Comparison of ENCODE assay signal across 1 cellular context in the genomic region with DNA sequence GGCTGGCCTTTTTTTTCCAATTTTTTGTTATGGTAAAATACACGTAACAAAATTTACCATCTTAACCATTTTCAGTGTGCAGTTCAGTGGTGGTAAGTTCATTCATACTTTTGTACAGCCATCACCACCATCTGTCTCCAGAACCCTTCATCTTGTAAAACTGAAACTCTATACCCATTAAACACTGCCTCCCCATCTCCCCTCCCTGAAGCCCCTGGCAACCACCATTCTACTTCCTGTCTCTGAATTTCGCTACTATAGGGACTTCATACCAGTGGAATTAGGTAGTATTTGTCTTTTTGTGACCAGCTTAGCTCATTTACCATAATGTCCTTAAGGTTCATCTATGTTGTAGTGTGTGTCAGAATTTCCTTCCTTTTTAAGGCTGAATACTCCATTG.
TF ChIP-seq lines count a peak whose summit lies in the region.

No MANE protein-coding gene starts in this region.

TF ChIP-seq in GM23338, 12 proteins besides CTCF, POLR2A, EP300 and RAD21 (continued from another document):
- TF ChIP-seq, protein P1, sequence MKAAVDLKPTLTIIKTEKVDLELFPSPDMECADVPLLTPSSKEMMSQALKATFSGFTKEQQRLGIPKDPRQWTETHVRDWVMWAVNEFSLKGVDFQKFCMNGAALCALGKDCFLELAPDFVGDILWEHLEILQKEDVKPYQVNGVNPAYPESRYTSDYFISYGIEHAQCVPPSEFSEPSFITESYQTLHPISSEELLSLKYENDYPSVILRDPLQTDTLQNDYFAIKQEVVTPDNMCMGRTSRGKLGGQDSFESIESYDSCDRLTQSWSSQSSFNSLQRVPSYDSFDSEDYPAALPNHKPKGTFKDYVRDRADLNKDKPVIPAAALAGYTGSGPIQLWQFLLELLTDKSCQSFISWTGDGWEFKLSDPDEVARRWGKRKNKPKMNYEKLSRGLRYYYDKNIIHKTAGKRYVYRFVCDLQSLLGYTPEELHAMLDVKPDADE (IDR thresholded peaks at IDR 0.05), result no peak
- no peak for TF ChIP-seq STAT1 (IDR thresholded peaks at IDR 0.05; ENCODE audit: unreplicated experiment)
- TF ChIP-seq NANOG (IDR thresholded peaks at IDR 0.05; ENCODE audit: borderline replicate concordance), result no peak
- TF ChIP-seq, protein P2, sequence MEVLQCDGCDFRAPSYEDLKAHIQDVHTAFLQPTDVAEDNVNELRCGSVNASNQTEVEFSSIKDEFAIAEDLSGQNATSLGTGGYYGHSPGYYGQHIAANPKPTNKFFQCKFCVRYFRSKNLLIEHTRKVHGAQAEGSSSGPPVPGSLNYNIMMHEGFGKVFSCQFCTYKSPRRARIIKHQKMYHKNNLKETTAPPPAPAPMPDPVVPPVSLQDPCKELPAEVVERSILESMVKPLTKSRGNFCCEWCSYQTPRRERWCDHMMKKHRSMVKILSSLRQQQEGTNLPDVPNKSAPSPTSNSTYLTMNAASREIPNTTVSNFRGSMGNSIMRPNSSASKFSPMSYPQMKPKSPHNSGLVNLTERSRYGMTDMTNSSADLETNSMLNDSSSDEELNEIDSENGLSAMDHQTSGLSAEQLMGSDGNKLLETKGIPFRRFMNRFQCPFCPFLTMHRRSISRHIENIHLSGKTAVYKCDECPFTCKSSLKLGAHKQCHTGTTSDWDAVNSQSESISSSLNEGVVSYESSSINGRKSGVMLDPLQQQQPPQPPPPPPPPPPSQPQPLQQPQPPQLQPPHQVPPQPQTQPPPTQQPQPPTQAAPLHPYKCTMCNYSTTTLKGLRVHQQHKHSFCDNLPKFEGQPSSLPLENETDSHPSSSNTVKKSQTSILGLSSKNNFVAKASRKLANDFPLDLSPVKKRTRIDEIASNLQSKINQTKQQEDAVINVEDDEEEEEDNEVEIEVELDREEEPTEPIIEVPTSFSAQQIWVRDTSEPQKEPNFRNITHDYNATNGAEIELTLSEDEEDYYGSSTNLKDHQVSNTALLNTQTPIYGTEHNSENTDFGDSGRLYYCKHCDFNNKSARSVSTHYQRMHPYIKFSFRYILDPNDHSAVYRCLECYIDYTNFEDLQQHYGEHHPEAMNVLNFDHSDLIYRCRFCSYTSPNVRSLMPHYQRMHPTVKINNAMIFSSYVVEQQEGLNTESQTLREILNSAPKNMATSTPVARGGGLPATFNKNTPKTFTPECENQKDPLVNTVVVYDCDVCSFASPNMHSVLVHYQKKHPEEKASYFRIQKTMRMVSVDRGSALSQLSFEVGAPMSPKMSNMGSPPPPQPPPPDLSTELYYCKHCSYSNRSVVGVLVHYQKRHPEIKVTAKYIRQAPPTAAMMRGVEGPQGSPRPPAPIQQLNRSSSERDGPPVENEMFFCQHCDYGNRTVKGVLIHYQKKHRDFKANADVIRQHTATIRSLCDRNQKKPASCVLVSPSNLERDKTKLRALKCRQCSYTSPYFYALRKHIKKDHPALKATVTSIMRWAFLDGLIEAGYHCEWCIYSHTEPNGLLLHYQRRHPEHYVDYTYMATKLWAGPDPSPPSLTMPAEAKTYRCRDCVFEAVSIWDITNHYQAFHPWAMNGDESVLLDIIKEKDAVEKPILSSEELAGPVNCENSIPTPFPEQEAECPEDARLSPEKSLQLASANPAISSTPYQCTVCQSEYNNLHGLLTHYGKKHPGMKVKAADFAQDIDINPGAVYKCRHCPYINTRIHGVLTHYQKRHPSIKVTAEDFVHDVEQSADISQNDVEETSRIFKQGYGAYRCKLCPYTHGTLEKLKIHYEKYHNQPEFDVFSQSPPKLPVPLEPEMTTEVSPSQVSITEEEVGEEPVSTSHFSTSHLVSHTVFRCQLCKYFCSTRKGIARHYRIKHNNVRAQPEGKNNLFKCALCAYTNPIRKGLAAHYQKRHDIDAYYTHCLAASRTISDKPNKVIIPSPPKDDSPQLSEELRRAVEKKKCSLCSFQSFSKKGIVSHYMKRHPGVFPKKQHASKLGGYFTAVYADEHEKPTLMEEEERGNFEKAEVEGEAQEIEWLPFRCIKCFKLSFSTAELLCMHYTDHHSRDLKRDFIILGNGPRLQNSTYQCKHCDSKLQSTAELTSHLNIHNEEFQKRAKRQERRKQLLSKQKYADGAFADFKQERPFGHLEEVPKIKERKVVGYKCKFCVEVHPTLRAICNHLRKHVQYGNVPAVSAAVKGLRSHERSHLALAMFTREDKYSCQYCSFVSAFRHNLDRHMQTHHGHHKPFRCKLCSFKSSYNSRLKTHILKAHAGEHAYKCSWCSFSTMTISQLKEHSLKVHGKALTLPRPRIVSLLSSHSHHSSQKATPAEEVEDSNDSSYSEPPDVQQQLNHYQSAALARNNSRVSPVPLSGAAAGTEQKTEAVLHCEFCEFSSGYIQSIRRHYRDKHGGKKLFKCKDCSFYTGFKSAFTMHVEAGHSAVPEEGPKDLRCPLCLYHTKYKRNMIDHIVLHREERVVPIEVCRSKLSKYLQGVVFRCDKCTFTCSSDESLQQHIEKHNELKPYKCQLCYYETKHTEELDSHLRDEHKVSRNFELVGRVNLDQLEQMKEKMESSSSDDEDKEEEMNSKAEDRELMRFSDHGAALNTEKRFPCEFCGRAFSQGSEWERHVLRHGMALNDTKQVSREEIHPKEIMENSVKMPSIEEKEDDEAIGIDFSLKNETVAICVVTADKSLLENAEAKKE (CRISPR knock-in tag; IDR thresholded peaks at IDR 0.05), result no peak
- TF ChIP-seq POLR2AphosphoS5 (IDR thresholded peaks at IDR 0.05; ENCODE audit: low read depth), result no peak
- no peak for TF ChIP-seq EZH2 (IDR thresholded peaks at IDR 0.05; ENCODE audit: low read depth, unreplicated experiment)
- TF ChIP-seq, protein P3, sequence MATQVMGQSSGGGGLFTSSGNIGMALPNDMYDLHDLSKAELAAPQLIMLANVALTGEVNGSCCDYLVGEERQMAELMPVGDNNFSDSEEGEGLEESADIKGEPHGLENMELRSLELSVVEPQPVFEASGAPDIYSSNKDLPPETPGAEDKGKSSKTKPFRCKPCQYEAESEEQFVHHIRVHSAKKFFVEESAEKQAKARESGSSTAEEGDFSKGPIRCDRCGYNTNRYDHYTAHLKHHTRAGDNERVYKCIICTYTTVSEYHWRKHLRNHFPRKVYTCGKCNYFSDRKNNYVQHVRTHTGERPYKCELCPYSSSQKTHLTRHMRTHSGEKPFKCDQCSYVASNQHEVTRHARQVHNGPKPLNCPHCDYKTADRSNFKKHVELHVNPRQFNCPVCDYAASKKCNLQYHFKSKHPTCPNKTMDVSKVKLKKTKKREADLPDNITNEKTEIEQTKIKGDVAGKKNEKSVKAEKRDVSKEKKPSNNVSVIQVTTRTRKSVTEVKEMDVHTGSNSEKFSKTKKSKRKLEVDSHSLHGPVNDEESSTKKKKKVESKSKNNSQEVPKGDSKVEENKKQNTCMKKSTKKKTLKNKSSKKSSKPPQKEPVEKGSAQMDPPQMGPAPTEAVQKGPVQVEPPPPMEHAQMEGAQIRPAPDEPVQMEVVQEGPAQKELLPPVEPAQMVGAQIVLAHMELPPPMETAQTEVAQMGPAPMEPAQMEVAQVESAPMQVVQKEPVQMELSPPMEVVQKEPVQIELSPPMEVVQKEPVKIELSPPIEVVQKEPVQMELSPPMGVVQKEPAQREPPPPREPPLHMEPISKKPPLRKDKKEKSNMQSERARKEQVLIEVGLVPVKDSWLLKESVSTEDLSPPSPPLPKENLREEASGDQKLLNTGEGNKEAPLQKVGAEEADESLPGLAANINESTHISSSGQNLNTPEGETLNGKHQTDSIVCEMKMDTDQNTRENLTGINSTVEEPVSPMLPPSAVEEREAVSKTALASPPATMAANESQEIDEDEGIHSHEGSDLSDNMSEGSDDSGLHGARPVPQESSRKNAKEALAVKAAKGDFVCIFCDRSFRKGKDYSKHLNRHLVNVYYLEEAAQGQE (IDR thresholded peaks at IDR 0.05; ENCODE audit: unreplicated experiment), result no peak
- no peak for TF ChIP-seq ZNF114 (CRISPR knock-in tag; IDR thresholded peaks at IDR 0.05)
